ENCODE assay signal across 19 cellular contexts in genomic region chr9:81634915-81635516, GRCh38. TPM values are rescaled to one million over a fixed set of nuclear protein-coding genes. Genes with fewer than 3 reads are reported as not detected.
DNase-seq lines count a peak whose midpoint lies in the region; ATAC-seq and TF ChIP-seq lines count a peak whose summit lies in the region.
"Had no signal": no experiment of that assay in that cellular context is flagged by ENCODE, and none has a peak within 500 bp of the region (broad histone marks: within the 10 kb centered on the region; RNA-seq: fewer than 3 reads in every experiment).

No MANE protein-coding gene starts in this region.

- no peak overlapping the region for H3K4me3 Mint-ChIP-seq in WTC11

- WGBS in GM23248 (ENCODE audit: low coverage in 1 of 2, low lambda C conversion rate in 2 of 2, missing lambda C conversion rate in 2 of 2), 2 experiments, result 47 to 52% methylated on average over 5 of the region's 5 CpGs
- WGBS in neuronal stem cell (ENCODE audit: extremely low coverage in 2 of 2, insufficient read length in 2 of 2, insufficient replicate concordance in 1 of 2), 2 donors, result no CpG with 5 or more reads among the region's 5 CpGs

- H2BK12ac ChIP-seq in neuronal stem cell (ENCODE audit: low read length), result no peak overlapping the region

- H3K27me3 ChIP-seq in GM23248 (replicated peaks; ENCODE audit: insufficient read depth), result no peaks in the 10 kb centered on the region
- H3K27me3 ChIP-seq in neuronal stem cell (ENCODE audit: control insufficient read depth in 3 of 3, insufficient read depth in 3 of 3, low read depth in 1 of 3, low read length in 3 of 3), result no peaks in the 10 kb centered on the region
- H3K27me3 ChIP-seq in left ventricle myocardium inferior (ENCODE audit: low read depth), result no peaks in the 10 kb centered on the region
- H3K27me3 ChIP-seq: sigmoid colon, stomach had no signal

- no peak overlapping the region for H3K23ac ChIP-seq in neuronal stem cell (ENCODE audit: low read depth, low read length, poor library complexity)

- no peak overlapping the region for H4K91ac ChIP-seq in neuronal stem cell (ENCODE audit: low read depth, low read length, poor library complexity)

- H4K20me1 ChIP-seq in GM23248 (ENCODE audit: insufficient read depth), result no peaks in the 10 kb centered on the region

- no peak overlapping the region for H2BK15ac ChIP-seq in neuronal stem cell (ENCODE audit: low read length)

- no peaks in the 10 kb centered on the region for H3K9me3 ChIP-seq in GM23248 (ENCODE audit: low read depth)
- no peaks in the 10 kb centered on the region for H3K9me3 ChIP-seq in neuronal stem cell (replicated peaks in 1 of 2; ENCODE audit: control insufficient read depth in 2 of 2, insufficient read depth in 1 of 2, low read depth in 1 of 2, low read length in 2 of 2)
- no peaks in the 10 kb centered on the region for H3K9me3 ChIP-seq in left ventricle myocardium inferior (replicated peaks)
- H3K9me3 ChIP-seq: sigmoid colon, stomach had no signal

- H2AFZ ChIP-seq in GM23248 (no peak overlapping the region), neuronal stem cell (ENCODE audit: low read length) (no peak overlapping the region)

- DNase-seq in GM23248 (peak; percentile 50), WTC11 (ENCODE audit: low spot score) (no peak), foreskin fibroblast (peak; percentile 18 to 57), neuronal stem cell (ENCODE audit: low spot score) (no peak), H4 (ENCODE audit: low spot score) (no peak), NCI-H1930 (lab: John Stamatoyannopoulos, UW) (no peak), UCSD-AML1 (lab: John Stamatoyannopoulos, UW; ENCODE audit: unreplicated experiment) (no peak), left ventricle myocardium inferior (no peak)
- DNase-seq: activated CD4-positive, CD25-positive, alpha-beta regulatory T cell treated with anti-CD3 and anti-CD28 coated beads, Interleukin-2, amount 50 U/mL, for 72 hours; central memory CD4-positive, alpha-beta T cell; effector CD8-positive, alpha-beta T cell; midbrain; NCI-H1092; PC-3; SIG-M5; sigmoid colon; stomach had no signal

- POLR2A ChIA-PET in WTC11 (lab: Charles Lee), result no interaction called here

- H3K9me2 ChIP-seq in GM23248 (ENCODE audit: insufficient read depth), result no peaks in the 10 kb centered on the region

- peaks cover 25% of the 10 kb centered on the region for H3F3A ChIP-seq in GM23248 (ENCODE audit: insufficient read depth)

- no peaks in the 10 kb centered on the region for H3K79me1 ChIP-seq in neuronal stem cell (ENCODE audit: low read depth, low read length)

- CTCF ChIA-PET in WTC11 (lab: Charles Lee), result no interaction called here

- no peak overlapping the region for H4K8ac ChIP-seq in neuronal stem cell (ENCODE audit: low read depth, low read length)

- H3K9ac ChIP-seq in GM23248, result 0 out of 2 replicates have a peak overlapping the region, but pooled peaks have one; percentile 61
- H3K9ac ChIP-seq in neuronal stem cell (ENCODE audit: low read depth, low read length, poor library complexity), result no peak overlapping the region
- H3K9ac ChIP-seq: KMS-11 had no signal

- H3K4me1 ChIP-seq in GM23248 (ENCODE audit: insufficient read depth) (peaks cover 37% of the 10 kb centered on the region), neuronal stem cell (ENCODE audit: control insufficient read depth in 2 of 2, insufficient read depth in 1 of 2, low read depth in 1 of 2, low read length in 2 of 2) (peaks cover 18 to 21% of the 10 kb centered on the region in 2 donors), left ventricle myocardium inferior (no peaks in the 10 kb centered on the region)

- H3K27ac ChIP-seq in GM23248 (peak overlapping the region; percentile 86), neuronal stem cell (replicated peaks; ENCODE audit: low read length) (peak overlapping the region; percentile 20), left ventricle myocardium inferior (replicated peaks) (no peak overlapping the region)
- H3K27ac ChIP-seq: KMS-11, stomach had no signal

- in situ Hi-C loops in GM23248 (cut with MboI), result no loop called here

- TF ChIP-seq CTCF in WTC11 (IDR thresholded peaks at IDR 0.05) (no peak), foreskin fibroblast (IDR thresholded peaks at IDR 0.05; ENCODE audit: low read depth, low read length) (no peak), left ventricle myocardium inferior (IDR thresholded peaks at IDR 0.05; ENCODE audit: borderline replicate concordance) (no peak)

- H3K36me3 ChIP-seq in GM23248 (ENCODE audit: low read depth) (no peaks in the 10 kb centered on the region), neuronal stem cell (replicated peaks in 1 of 2; ENCODE audit: control insufficient read depth in 2 of 2, insufficient read depth in 2 of 2, low read length in 2 of 2) (peaks cover 0 to 14% of the 10 kb centered on the region in 2 donors), left ventricle myocardium inferior (no peaks in the 10 kb centered on the region)

- H3K4me2 ChIP-seq in GM23248 (ENCODE audit: unreplicated experiment) (peak overlapping the region; percentile 71), neuronal stem cell (ENCODE audit: insufficient read depth, low read length, poor library complexity, severe bottlenecking) (no peak overlapping the region)
- H3K4me2 ChIP-seq: KMS-11 had no signal

- no peak overlapping the region for H3K14ac ChIP-seq in neuronal stem cell (ENCODE audit: low read length)

- intact Hi-C loops in left ventricle myocardium inferior (cut with micrococcal nuclease), result no loop called here

- no peak overlapping the region for H3K4ac ChIP-seq in neuronal stem cell (ENCODE audit: low read length)

- H3K9me3 Mint-ChIP-seq in WTC11, result no peaks in the 10 kb centered on the region
- H3K9me3 Mint-ChIP-seq: activated T-helper 2 cell treated with anti-CD3 and anti-CD28 coated beads, Interferon-gamma antibody, Interleukin-2, Interleukin-4, amounts not matched to agents 10 μg/mL and 5 μg/mL and 100 μg/mL, durations not matched to agents 14 hours and 24 hours and 36 hours had no signal

- H3K4me3 ChIP-seq in GM23248 (peak overlapping the region; percentile 6; the same call in 1 of the 2 replicates), foreskin fibroblast (ENCODE audit: low read depth in 1 of 2, low read length in 2 of 2) (no peak overlapping the region), neuronal stem cell (ENCODE audit: low read length in 2 of 2) (no peak overlapping the region), left ventricle myocardium inferior (no peak overlapping the region)
- H3K4me3 ChIP-seq: sigmoid colon, stomach had no signal

- ATAC-seq in WTC11, result no peak
- ATAC-seq: PC-3 had no signal

- H2BK120ac ChIP-seq in neuronal stem cell (ENCODE audit: low read depth, low read length), result no peak overlapping the region

- peaks cover 50% of the 10 kb centered on the region for H3K4me1 Mint-ChIP-seq in WTC11

- H3K79me2 ChIP-seq in GM23248 (ENCODE audit: insufficient read depth), result no peaks in the 10 kb centered on the region

- peak overlapping the region; percentile 43 for H3K27ac Mint-ChIP-seq in WTC11
- H3K27ac Mint-ChIP-seq: activated T-helper 2 cell treated with anti-CD3 and anti-CD28 coated beads, Interferon-gamma antibody, Interleukin-2, Interleukin-4, amounts not matched to agents 10 μg/mL and 5 μg/mL and 100 μg/mL, durations not matched to agents 14 hours and 24 hours and 36 hours had no signal

- no peak overlapping the region for H2AK5ac ChIP-seq in neuronal stem cell (ENCODE audit: low read depth, low read length)

- no peak overlapping the region for H2BK5ac ChIP-seq in neuronal stem cell (ENCODE audit: low read length)

- peak overlapping the region; percentile 33 for H3K18ac ChIP-seq in neuronal stem cell (ENCODE audit: low read length)

- H3K36me3 Mint-ChIP-seq in WTC11, result peaks cover 41% of the 10 kb centered on the region

- H3K27me3 Mint-ChIP-seq in WTC11 (ENCODE audit: low read depth), result no peaks in the 10 kb centered on the region

TF ChIP-seq in WTC11, 78 proteins besides CTCF, POLR2A, EP300 and RAD21 (continues in another document):
- no peak for TF ChIP-seq HMGA2 (CRISPR knock-in tag; IDR thresholded peaks at IDR 0.05)
- TF ChIP-seq, protein P1, sequence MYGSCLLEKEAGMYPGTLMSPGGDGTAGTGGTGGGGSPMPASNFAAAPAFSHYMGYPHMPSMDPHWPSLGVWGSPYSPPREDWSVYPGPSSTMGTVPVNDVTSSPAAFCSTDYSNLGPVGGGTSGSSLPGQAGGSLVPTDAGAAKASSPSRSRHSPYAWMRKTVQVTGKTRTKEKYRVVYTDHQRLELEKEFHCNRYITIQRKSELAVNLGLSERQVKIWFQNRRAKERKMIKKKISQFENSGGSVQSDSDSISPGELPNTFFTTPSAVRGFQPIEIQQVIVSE (CRISPR knock-in tag; IDR thresholded peaks at IDR 0.05; ENCODE audit: borderline replicate concordance), result no peak

RNA-seq across cellular contexts. Expression of gene TLE1, which starts 54.3 kb away (rescaled TPM):
- total RNA-seq in GM23248 (2014; rRNA removed; shearing (Covaris generic)), result 14.4 and 16.7 TPM in 2 replicates
- 6.4 TPM in 2 replicates for polyA plus RNA-seq in GM23248 (2016; fragmentation: Nextera tagmentation; extraction: Ambion mirVana)
- total RNA-seq in WTC11 (2021) (93.2 to 97.7 TPM (median 93.9 TPM) in 3 replicates), left ventricle myocardium inferior (8.5 TPM)
- 24.3 TPM for polyA plus RNA-seq in neuronal stem cell (2013, experiment 1 of 2)
- 24.4 TPM for polyA plus RNA-seq in neuronal stem cell (2013, experiment 2 of 2)
- 6.2 and 8.7 TPM in 2 replicates for total RNA-seq in H4 (2014; rRNA removed; shearing (Covaris generic))

Comparison
In these comparisons a context has a peak if more than half of its experiments do, and no peak if none do; other contexts are left out.
1. DNase-seq: peak in GM23248 (single experiment) and foreskin fibroblast (2 of 2); none in WTC11 (single experiment), neuronal stem cell (single experiment), H4 (single experiment), NCI-H1930 (0 of 2), UCSD-AML1 (single experiment) and left ventricle myocardium inferior (single experiment).